ENCODE assay signal across 1 cellular context in the genomic region with DNA sequence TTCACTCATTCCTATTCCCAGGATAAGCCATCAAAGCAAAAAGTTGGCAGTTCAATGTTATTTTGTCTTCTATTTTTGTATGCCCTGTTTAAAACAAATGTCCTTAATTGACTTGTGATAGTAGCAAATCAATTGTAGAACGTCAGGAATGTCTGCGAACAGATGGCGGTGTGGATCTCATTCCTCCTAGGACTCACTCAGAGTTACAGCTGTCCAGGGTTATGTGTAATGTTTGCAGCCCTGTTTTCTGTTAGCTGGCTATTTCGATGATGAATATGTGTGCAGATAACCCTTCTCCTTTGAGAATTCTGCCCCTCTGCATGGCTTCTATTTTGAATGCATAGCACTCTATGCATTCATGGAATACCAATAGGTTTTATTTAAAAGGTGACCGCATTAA.
TF ChIP-seq lines count a peak whose summit lies in the region.

No MANE protein-coding gene starts in this region.

TF ChIP-seq in SK-N-SH, 30 proteins besides CTCF, POLR2A, EP300 and RAD21 (continued from another document):
- TF ChIP-seq, protein P1, sequence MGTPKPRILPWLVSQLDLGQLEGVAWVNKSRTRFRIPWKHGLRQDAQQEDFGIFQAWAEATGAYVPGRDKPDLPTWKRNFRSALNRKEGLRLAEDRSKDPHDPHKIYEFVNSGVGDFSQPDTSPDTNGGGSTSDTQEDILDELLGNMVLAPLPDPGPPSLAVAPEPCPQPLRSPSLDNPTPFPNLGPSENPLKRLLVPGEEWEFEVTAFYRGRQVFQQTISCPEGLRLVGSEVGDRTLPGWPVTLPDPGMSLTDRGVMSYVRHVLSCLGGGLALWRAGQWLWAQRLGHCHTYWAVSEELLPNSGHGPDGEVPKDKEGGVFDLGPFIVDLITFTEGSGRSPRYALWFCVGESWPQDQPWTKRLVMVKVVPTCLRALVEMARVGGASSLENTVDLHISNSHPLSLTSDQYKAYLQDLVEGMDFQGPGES (IDR thresholded peaks at IDR 0.05; ENCODE audit: low read depth, low read length): no peak
